1 cellular context compared by ENCODE assay signal in the genomic region with DNA sequence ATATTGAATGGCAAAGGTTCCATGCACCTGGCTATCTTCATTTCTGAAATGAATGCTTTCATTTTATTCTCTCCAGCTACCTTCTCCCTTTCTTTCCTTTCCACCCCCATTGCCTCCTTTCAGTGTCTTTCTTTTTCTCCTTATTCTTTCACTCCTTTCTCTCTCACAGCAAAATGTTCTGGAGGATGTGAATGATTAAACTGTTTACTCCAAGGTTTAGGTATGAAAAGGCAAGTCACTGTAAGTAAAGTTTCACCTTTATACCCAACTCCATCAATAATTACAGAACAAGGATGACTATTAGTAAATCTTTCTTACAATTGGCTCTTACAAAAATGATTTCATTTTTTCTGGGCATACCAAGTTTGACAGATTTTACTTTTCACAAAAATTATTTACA.
A peak's percentile ranks its signal among the peaks of the same experiment; 100 is the strongest.
TF ChIP-seq lines count a peak whose summit lies in the region.

No MANE protein-coding gene starts in this region.

TF ChIP-seq in H1, 55 proteins besides CTCF, POLR2A, EP300 and RAD21:
- TF ChIP-seq NRF1 (IDR thresholded peaks at IDR 0.05; ENCODE audit: low read depth, low read length), result no peak
- no peak for TF ChIP-seq RBBP5 (IDR thresholded peaks at IDR 0.05; ENCODE audit: borderline replicate concordance, low read depth, low read length)
- TF ChIP-seq CBX8 (IDR thresholded peaks at IDR 0.05; ENCODE audit: borderline replicate concordance, low read depth, low read length), result peak; percentile 33; the same call in 1 of the 2 replicates
